Comparison of ENCODE assay signal across 11 cellular contexts in genomic region chr13:106917024-106917491, GRCh38.
A peak's percentile ranks its signal among the peaks of the same experiment; 100 is the strongest.
DNase-seq lines count a peak whose midpoint lies in the region; ATAC-seq, FAIRE-seq and TF ChIP-seq lines count a peak whose summit lies in the region.
"Had no signal": no experiment of that assay in that cellular context is flagged by ENCODE, and none has a peak within 500 bp of the region (broad histone marks: within the 10 kb centered on the region; RNA-seq: fewer than 3 reads in every experiment).

No MANE protein-coding gene starts in this region.

- TF ChIP-seq CTCF in bronchial epithelial cell (IDR thresholded peaks at IDR 0.05; ENCODE audit: insufficient read depth, low read length, severe bottlenecking) (no peak), smooth muscle cell (IDR thresholded peaks at IDR 0.05; ENCODE audit: borderline replicate concordance, insufficient read depth, poor library complexity, severe bottlenecking) (no peak), MM.1S (IDR thresholded peaks at IDR 0.05; ENCODE audit: low read length) (no peak)

- FAIRE-seq in bronchial epithelial cell (lab: Jason Lieb, UNC), result no peak

- peak overlapping the region; percentile 78 for H3K27ac ChIP-seq in layer of hippocampus (ENCODE audit: low read depth, low read length)
- H3K27ac ChIP-seq in smooth muscle cell (ENCODE audit: low read depth), result no peak overlapping the region
- H3K27ac ChIP-seq in Karpas-422 (ENCODE audit: low read length), result no peak overlapping the region
- no peak overlapping the region for H3K27ac ChIP-seq in MM.1S (ENCODE audit: low read length)

- H3K4me2 ChIP-seq in smooth muscle cell (peak overlapping the region; percentile 96), Karpas-422 (ENCODE audit: low read depth, low read length, poor library complexity, severe bottlenecking) (no peak overlapping the region), MM.1S (ENCODE audit: low read depth, low read length) (no peak overlapping the region)

- 45% methylated on average over 28 of the region's 28 CpGs for WGBS in smooth muscle cell (ENCODE audit: low lambda C conversion rate)

- peak; percentile 48 for DNase-seq in ELF-1 (ENCODE audit: low read depth, low spot score)
- DNase-seq in bronchial epithelial cell (ENCODE audit: low read depth), result no peak
- no peak for DNase-seq in smooth muscle cell (lab: John Stamatoyannopoulos, UW; ENCODE audit: unreplicated experiment)
- DNase-seq in Karpas-422, result no peak
- no peak for DNase-seq in activated CD8-positive, alpha-beta memory T cell treated with anti-CD3 and anti-CD28 coated beads, Interleukin-2, amount 10 ng/mL, durations not matched to agents 7 days and 5 days
- DNase-seq in activated CD4-positive, alpha-beta T cell treated with anti-CD3 and anti-CD28 coated beads, Interleukin-2, amount 50 U/mL, for 1 hour, result no peak
- DNase-seq in MM.1S, result no peak
- DNase-seq: GOT3 had no signal

- no peaks in the 10 kb centered on the region for H3F3A ChIP-seq in smooth muscle cell (ENCODE audit: low read depth)
- no peaks in the 10 kb centered on the region for H3F3A ChIP-seq in MM.1S (ENCODE audit: insufficient read depth, low read length)

- H3K27ac Mint-ChIP-seq in activated CD8-positive, alpha-beta memory T cell treated with anti-CD3 and anti-CD28 coated beads, Interleukin-2, amount 10 ng/mL, durations not matched to agents 7 days and 5 days, result no peak overlapping the region
- H3K27ac Mint-ChIP-seq: IgD-negative memory B cell; stimulated activated naive CD8-positive, alpha-beta T cell treated with anti-CD3 and anti-CD28 coated beads, Interleukin-15, Interleukin-2, amounts not matched to agents 100 ng/mL and 50 ng/mL, for 24 hours had no signal

- no peaks in the 10 kb centered on the region for H3K36me3 ChIP-seq in bronchial epithelial cell (ENCODE audit: control insufficient read depth, insufficient read depth, low read length)
- no peaks in the 10 kb centered on the region for H3K36me3 ChIP-seq in smooth muscle cell (ENCODE audit: low read depth)
- no peaks in the 10 kb centered on the region for H3K36me3 ChIP-seq in Karpas-422 (ENCODE audit: insufficient read depth, low read length)
- no peaks in the 10 kb centered on the region for H3K36me3 ChIP-seq in MM.1S (replicated peaks; ENCODE audit: insufficient read depth, low read length)

- H3K36me3 Mint-ChIP-seq in activated CD8-positive, alpha-beta memory T cell treated with anti-CD3 and anti-CD28 coated beads, Interleukin-2, amount 10 ng/mL, durations not matched to agents 7 days and 5 days, result no peaks in the 10 kb centered on the region
- H3K36me3 Mint-ChIP-seq: IgD-negative memory B cell had no signal

- H3K4me3 ChIP-seq in bronchial epithelial cell (ENCODE audit: low read depth, low read length), result peak overlapping the region; percentile 59
- peak overlapping the region; percentile 92 for H3K4me3 ChIP-seq in smooth muscle cell
- no peak overlapping the region for H3K4me3 ChIP-seq in Karpas-422 (ENCODE audit: low read length)
- no peak overlapping the region for H3K4me3 ChIP-seq in MM.1S (ENCODE audit: low read length)

- ATAC-seq in activated CD8-positive, alpha-beta memory T cell treated with anti-CD3 and anti-CD28 coated beads, Interleukin-2, amount 10 ng/mL, durations not matched to agents 7 days and 5 days, result no peak

- H3K9me2 ChIP-seq in Karpas-422 (replicated peaks; ENCODE audit: insufficient read depth, low read length) (no peaks in the 10 kb centered on the region), MM.1S (replicated peaks; ENCODE audit: insufficient read depth, low read length) (no peaks in the 10 kb centered on the region)

- H3K9me3 Mint-ChIP-seq in activated CD8-positive, alpha-beta memory T cell treated with anti-CD3 and anti-CD28 coated beads, Interleukin-2, amount 10 ng/mL, durations not matched to agents 7 days and 5 days (ENCODE audit: low read depth), result no peaks in the 10 kb centered on the region
- H3K9me3 Mint-ChIP-seq: stimulated activated naive CD8-positive, alpha-beta T cell treated with anti-CD3 and anti-CD28 coated beads, Interleukin-15, Interleukin-2, amounts not matched to agents 100 ng/mL and 50 ng/mL, for 24 hours had no signal

- peaks cover 16% of the 10 kb centered on the region for H3K27me3 Mint-ChIP-seq in activated CD8-positive, alpha-beta memory T cell treated with anti-CD3 and anti-CD28 coated beads, Interleukin-2, amount 10 ng/mL, durations not matched to agents 7 days and 5 days

- H3K79me2 ChIP-seq in smooth muscle cell (ENCODE audit: low read depth) (no peaks in the 10 kb centered on the region), Karpas-422 (ENCODE audit: low read length) (no peaks in the 10 kb centered on the region), MM.1S (ENCODE audit: low read length) (no peaks in the 10 kb centered on the region)

- H3K4me1 ChIP-seq in smooth muscle cell (ENCODE audit: low read depth) (peaks cover 54% of the 10 kb centered on the region), Karpas-422 (ENCODE audit: low read length) (peaks cover 26% of the 10 kb centered on the region), MM.1S (ENCODE audit: low read length) (no peaks in the 10 kb centered on the region)

- no peaks in the 10 kb centered on the region for H3K9me3 ChIP-seq in smooth muscle cell (replicated peaks; ENCODE audit: low read depth)
- no peaks in the 10 kb centered on the region for H3K9me3 ChIP-seq in Karpas-422 (ENCODE audit: low read length)
- no peaks in the 10 kb centered on the region for H3K9me3 ChIP-seq in MM.1S (replicated peaks; ENCODE audit: insufficient read depth, low read length)

- H4K20me1 ChIP-seq in smooth muscle cell (ENCODE audit: low read depth) (no peaks in the 10 kb centered on the region), Karpas-422 (ENCODE audit: insufficient read depth, low read depth, low read length) (no peaks in the 10 kb centered on the region), MM.1S (ENCODE audit: insufficient read depth, low read length) (no peaks in the 10 kb centered on the region)

- CTCF ChIA-PET in activated CD8-positive, alpha-beta memory T cell treated with anti-CD3 and anti-CD28 coated beads, Interleukin-2, amount 10 ng/mL, durations not matched to agents 7 days and 5 days (lab: Charles Lee), result no interaction called here

- H3K9ac ChIP-seq in smooth muscle cell (ENCODE audit: low read depth) (no peak overlapping the region), Karpas-422 (ENCODE audit: low read length) (no peak overlapping the region), MM.1S (ENCODE audit: low read length) (no peak overlapping the region)

- H3K27me3 ChIP-seq in bronchial epithelial cell (ENCODE audit: control insufficient read depth, insufficient read depth, low read length) (no peaks in the 10 kb centered on the region), layer of hippocampus (ENCODE audit: control insufficient read depth, insufficient read depth, low read length) (no peaks in the 10 kb centered on the region), smooth muscle cell (ENCODE audit: low read depth) (no peaks in the 10 kb centered on the region), Karpas-422 (ENCODE audit: low read length) (no peaks in the 10 kb centered on the region), MM.1S (replicated peaks; ENCODE audit: insufficient read depth, low read length) (no peaks in the 10 kb centered on the region)

- no peak overlapping the region for H3K4me3 Mint-ChIP-seq in activated CD8-positive, alpha-beta memory T cell treated with anti-CD3 and anti-CD28 coated beads, Interleukin-2, amount 10 ng/mL, durations not matched to agents 7 days and 5 days

- peaks cover 4% of the 10 kb centered on the region for H3K4me1 Mint-ChIP-seq in activated CD8-positive, alpha-beta memory T cell treated with anti-CD3 and anti-CD28 coated beads, Interleukin-2, amount 10 ng/mL, durations not matched to agents 7 days and 5 days

- H2AFZ ChIP-seq in smooth muscle cell (ENCODE audit: low read depth) (peak overlapping the region; percentile 100), Karpas-422 (ENCODE audit: low read length) (no peak overlapping the region), MM.1S (ENCODE audit: low read length) (no peak overlapping the region)

Comparison
In these comparisons a context has a peak if more than half of its experiments do, and no peak if none do; other contexts are left out.
1. H3K4me3 ChIP-seq: peak in bronchial epithelial cell (single experiment) and smooth muscle cell (single experiment); none in Karpas-422 (single experiment) and MM.1S (single experiment).